In genomic region chr7:5549096-5549896, GRCh38 we compare ENCODE assay signal across 9 cellular contexts. TPM values are rescaled to one million over a fixed set of nuclear protein-coding genes. Genes with fewer than 3 reads are reported as not detected.
DNase-seq lines count a peak whose midpoint lies in the region; ATAC-seq and TF ChIP-seq lines count a peak whose summit lies in the region.
"Had no signal": no experiment of that assay in that cellular context is flagged by ENCODE, and none has a peak within 500 bp of the region (broad histone marks: within the 10 kb centered on the region; RNA-seq: fewer than 3 reads in every experiment).

No MANE protein-coding gene starts in this region.

- H4K91ac ChIP-seq in IMR-90 (ENCODE audit: insufficient read depth, low read depth, low read length) = peak overlapping the region; percentile 63

- no peaks in the 10 kb centered on the region for H3K9me3 ChIP-seq in CD8-positive, alpha-beta T cell (ENCODE audit: low read length)
- H3K9me3 ChIP-seq in IMR-90 (ENCODE audit: control insufficient read depth, insufficient read depth, low read length) = no peaks in the 10 kb centered on the region; the same call in 1 of the 2 replicates
- no peaks in the 10 kb centered on the region for H3K9me3 ChIP-seq in body of pancreas
- no peaks in the 10 kb centered on the region for H3K9me3 ChIP-seq in mesodermal cell (ENCODE audit: control insufficient read depth, low read length)

- peak overlapping the region; percentile 59 for H2BK120ac ChIP-seq in IMR-90 (ENCODE audit: low read depth, low read length)

- no peak overlapping the region for H3K27ac Mint-ChIP-seq in CD8-positive, alpha-beta T cell

- H3K9me3 Mint-ChIP-seq in CD8-positive, alpha-beta T cell = no peaks in the 10 kb centered on the region

- no TSS peak for BruUV-seq in IMR-90 (replicated peaks; lab: Mats Ljungman, UMichigan)

- H4K20me1 ChIP-seq in IMR-90 (ENCODE audit: insufficient read depth, low read length) = no peaks in the 10 kb centered on the region

- H2AFZ ChIP-seq in IMR-90 (replicated peaks; ENCODE audit: low read length, poor library complexity) = peak overlapping the region; percentile 82

- TF ChIP-seq POLR2A in IMR-90 (IDR thresholded peaks at IDR 0.05; ENCODE audit: low read depth, low read length) (no peak), body of pancreas (IDR thresholded peaks at IDR 0.05) (no peak)

- POLR2A ChIA-PET in CD8-positive, alpha-beta T cell (lab: Charles Lee) = no interaction called here
- POLR2A ChIA-PET in IMR-90 (lab: Charles Lee; ENCODE audit: unreplicated experiment) = no interaction called here

- H3K18ac ChIP-seq in IMR-90 (ENCODE audit: low read depth, low read length) = no peak overlapping the region

- no peak for TF ChIP-seq RAD21 in IMR-90 (IDR thresholded peaks at IDR 0.05; ENCODE audit: low read length)

- no peaks in the 10 kb centered on the region for H3K36me3 ChIP-seq in CD8-positive, alpha-beta T cell (ENCODE audit: insufficient read depth, low read length)
- H3K36me3 ChIP-seq in IMR-90 (ENCODE audit: control insufficient read depth, insufficient read depth, low read length) = no peaks in the 10 kb centered on the region
- no peaks in the 10 kb centered on the region for H3K36me3 ChIP-seq in body of pancreas (replicated peaks in 1 of 2; ENCODE audit: insufficient read depth in 1 of 2, low read depth in 2 of 2)
- no peaks in the 10 kb centered on the region for H3K36me3 ChIP-seq in mesodermal cell (ENCODE audit: control insufficient read depth, insufficient read depth, low read length)

- no peaks in the 10 kb centered on the region for H3K27me3 Mint-ChIP-seq in CD8-positive, alpha-beta T cell (ENCODE audit: low read depth)

- H3K4me3 ChIP-seq in CD8-positive, alpha-beta T cell (ENCODE audit: low read depth, low read length) = no peak overlapping the region
- H3K4me3 ChIP-seq in IMR-90 (ENCODE audit: insufficient read depth, low read depth, low read length) (no peak overlapping the region), body of pancreas (no peak overlapping the region), mesodermal cell (ENCODE audit: extremely low read depth, insufficient read depth, low read length, poor library complexity, severe bottlenecking) (no peak overlapping the region)

- H3K14ac ChIP-seq in IMR-90 (replicated peaks; ENCODE audit: low read depth, low read length) = 0 out of 2 replicates have a peak overlapping the region, but pooled peaks have one; percentile 62

- H4K8ac ChIP-seq in IMR-90 (ENCODE audit: low read depth in 2 of 2, low read length in 2 of 2) = peak overlapping the region in 1 of 2 experiments; percentile 6; a peak in 2 of 4 replicates

- H3K4me2 ChIP-seq in IMR-90 (ENCODE audit: low read depth, low read length) = no peak overlapping the region

- peak overlapping the region; percentile 75; the same call in 1 of the 2 replicates for H2BK20ac ChIP-seq in IMR-90 (ENCODE audit: low read depth, low read length)

- H3K56ac ChIP-seq in IMR-90 (ENCODE audit: extremely low read depth, insufficient read depth, low read length) = no peak overlapping the region

- 62% methylated on average over 5 of the region's 13 CpGs; no CpG with 5 or more reads in 1 of the 2 experiments for WGBS in IMR-90 (ENCODE audit: extremely low coverage in 2 of 2, insufficient read length in 1 of 2), 2 experiments
- 57 to 84% methylated on average over 11 to 13 of the region's 13 CpGs for WGBS in body of pancreas, 2 donors
- 65 to 68% methylated on average over 7 to 9 of the region's 13 CpGs for WGBS in mesodermal cell (ENCODE audit: insufficient coverage in 2 of 2), 2 experiments

- H2AK5ac ChIP-seq in IMR-90 (ENCODE audit: low read depth, low read length) = peak overlapping the region; percentile 79

- peaks cover 4 to 6% of the 10 kb centered on the region in 2 experiments for H3K79me1 ChIP-seq in IMR-90 (ENCODE audit: low read depth in 1 of 2, low read length in 2 of 2)

- 0 out of 2 replicates have a peak, but pooled peaks cover 3% of the 10 kb centered on the region for H3K9me1 ChIP-seq in IMR-90 (ENCODE audit: insufficient read depth, low read length)

- peak overlapping the region; percentile 29; the same call in 1 of the 2 replicates for H3K23ac ChIP-seq in IMR-90 (ENCODE audit: low read depth, low read length)

- peak overlapping the region; percentile 68 for H3K4ac ChIP-seq in IMR-90 (ENCODE audit: low read depth, low read length)

- H3K4me1 Mint-ChIP-seq in CD8-positive, alpha-beta T cell (ENCODE audit: low read depth) = peaks cover 6% of the 10 kb centered on the region

- H3K9ac ChIP-seq in IMR-90 (ENCODE audit: low read depth, low read length) = no peak overlapping the region

- H2BK5ac ChIP-seq in IMR-90 (ENCODE audit: low read depth, low read length, poor library complexity, severe bottlenecking) = no peak overlapping the region

- no peaks in the 10 kb centered on the region for H3K27me3 ChIP-seq in CD8-positive, alpha-beta T cell (ENCODE audit: insufficient read depth, low read length)
- no peaks in the 10 kb centered on the region; the same call in 1 of the 2 replicates for H3K27me3 ChIP-seq in IMR-90 (ENCODE audit: control insufficient read depth, insufficient read depth, low read length)
- H3K27me3 ChIP-seq in body of pancreas = no peaks in the 10 kb centered on the region

- H3K4me1 ChIP-seq in CD8-positive, alpha-beta T cell (ENCODE audit: insufficient read depth, low read length) = peaks cover 3% of the 10 kb centered on the region
- H3K4me1 ChIP-seq in IMR-90 (ENCODE audit: control insufficient read depth, insufficient read depth, low read length) (peaks cover 7% of the 10 kb centered on the region), body of pancreas (peaks cover 9% of the 10 kb centered on the region), mesodermal cell (ENCODE audit: control insufficient read depth, insufficient read depth, low read length, poor library complexity, severe bottlenecking) (peaks cover 14% of the 10 kb centered on the region)

- H3K27ac ChIP-seq in CD8-positive, alpha-beta T cell (ENCODE audit: low read depth, low read length) = no peak overlapping the region
- H3K27ac ChIP-seq in IMR-90 (ENCODE audit: insufficient read depth, low read length) = no peak overlapping the region; the same call in 1 of the 2 replicates
- no peak overlapping the region for H3K27ac ChIP-seq in body of pancreas
- H3K27ac ChIP-seq in mesodermal cell (ENCODE audit: low read depth, low read length, severe bottlenecking) = peak overlapping the region; percentile 79

- no peak for TF ChIP-seq CTCF in CD8-positive, alpha-beta T cell (IDR thresholded peaks at IDR 0.05)
- TF ChIP-seq CTCF in IMR-90 (conservative IDR thresholded peaks at IDR 0.05; ENCODE audit: low read depth, low read length) (no peak), body of pancreas (IDR thresholded peaks at IDR 0.05) (no peak)

- dilution Hi-C loops in IMR-90 (cut with HindIII; ENCODE audit: low sequenced_read_pairs, unreplicated experiment) = no loop called here

- H2BK15ac ChIP-seq in IMR-90 (ENCODE audit: low read depth, low read length) = peak overlapping the region; percentile 18

- H3K4me3 Mint-ChIP-seq in CD8-positive, alpha-beta T cell = peak overlapping the region; percentile 18

- H4K5ac ChIP-seq in IMR-90 (ENCODE audit: low read depth, low read length) = no peak overlapping the region

- intact Hi-C loops in CD8-positive, alpha-beta T cell (cut with DNase I, micrococcal nuclease) = no loop called here
- intact Hi-C loops in IMR-90 (cut with micrococcal nuclease) (no loop called here), body of pancreas (cut with DNase I) (no loop called here)

- no peak for DNase-seq in CD8-positive, alpha-beta T cell
- DNase-seq in IMR-90 = peak; percentile 75
- peak in 2 of 4 donors; percentile 31 to 49 for DNase-seq in body of pancreas
- no peak for DNase-seq in AML-193 (lab: John Stamatoyannopoulos, UW)
- DNase-seq: activated CD4-positive, CD25-positive, alpha-beta regulatory T cell had no signal

- ATAC-seq in CD8-positive, alpha-beta T cell = peak; percentile 36
- ATAC-seq in IMR-90 (ENCODE audit: low read depth) = peak; percentile 79
- ATAC-seq in body of pancreas = peak; percentile 11
- no peak for ATAC-seq in HG03097 (IDR thresholded peaks at IDR 0.05; ENCODE audit: low FRiP score, unreplicated experiment)
- no peak for ATAC-seq in HG02981 (IDR thresholded peaks at IDR 0.05; ENCODE audit: unreplicated experiment)
- no peak for ATAC-seq in GM19452 (IDR thresholded peaks at IDR 0.05; ENCODE audit: unreplicated experiment)

- CTCF ChIA-PET in CD8-positive, alpha-beta T cell (lab: Charles Lee) = interaction anchor here (1.4 kb wide), 1 partner anchor 55 kb away, joined by 5 read pairs; no protein-coding TSS in a partner anchor
- CTCF ChIA-PET in IMR-90 (lab: Yijun Ruan, JAX) = no interaction called here

- H2AK9ac ChIP-seq in IMR-90 (replicated peaks; ENCODE audit: low read depth, low read length, poor library complexity) = peak overlapping the region; percentile 60

- H3K36me3 Mint-ChIP-seq in CD8-positive, alpha-beta T cell = no peaks in the 10 kb centered on the region

- in situ Hi-C loops in IMR-90 (cut with MboI; ENCODE audit: low sequenced_read_pairs) = no loop called here

TF ChIP-seq in IMR-90, 13 proteins besides CTCF, POLR2A, EP300 and RAD21 (continues in another document):
- no peak for TF ChIP-seq RFX5 (IDR thresholded peaks at IDR 0.05; ENCODE audit: low read depth, low read length)

RNA-seq across cellular contexts. Expression of gene ACTB, which starts 18.9 kb away (rescaled TPM):
- 1,000 to 10,000 TPM; 1,844 to 1,874 TPM for total RNA-seq in CD8-positive, alpha-beta T cell
- total RNA-seq in IMR-90 (2012; rRNA removed) = 7,721 and 7,727 TPM in 2 replicates
- 9,060 and 9,985 TPM in 2 replicates for polyA plus RNA-seq in IMR-90 (2012; rRNA removed)
- 16,337 and 21,423 TPM in 2 replicates for polyA plus RNA-seq in IMR-90 (2012; cell fraction: cytosol; rRNA removed)
- 3,466 and 15,446 TPM in 2 replicates for polyA plus RNA-seq in IMR-90 (2012; cell fraction: nucleus; rRNA removed; ENCODE audit: low replicate concordance)
- 1,000 to 10,000 TPM; 1,033 to 1,984 TPM for total RNA-seq in body of pancreas
- 3,902 TPM for polyA plus RNA-seq in mesodermal cell (2013, experiment 1 of 2)
- 3,238 TPM for polyA plus RNA-seq in mesodermal cell (2013, experiment 2 of 2)

RNA-seq across cellular contexts. Expression of gene FBXL18, which starts 35.7 kb away (rescaled TPM):
- total RNA-seq in CD8-positive, alpha-beta T cell = 1 to 10 TPM; 6.7 to 7.9 TPM
- 2.0 and 2.2 TPM in 2 replicates for total RNA-seq in IMR-90 (2012; rRNA removed)
- polyA plus RNA-seq in IMR-90 (2012; rRNA removed) = 6.4 and 8.7 TPM in 2 replicates
- polyA plus RNA-seq in IMR-90 (2012; cell fraction: cytosol; rRNA removed) = 3.8 and 7.0 TPM in 2 replicates
- 7.2 and 21.7 TPM in 2 replicates for polyA plus RNA-seq in IMR-90 (2012; cell fraction: nucleus; rRNA removed; ENCODE audit: low replicate concordance)
- total RNA-seq in body of pancreas = 10 to 100 TPM in 1 of 2 donors, 1 to 10 TPM in 1; 5.2 to 11.5 TPM
- polyA plus RNA-seq in mesodermal cell (2013, experiment 1 of 2) = 6.0 TPM
- 4.9 TPM for polyA plus RNA-seq in mesodermal cell (2013, experiment 2 of 2)

RNA-seq across cellular contexts. Expression of gene FSCN1, which starts 43.3 kb away (rescaled TPM):
- total RNA-seq in CD8-positive, alpha-beta T cell = 1 to 10 TPM; 7.5 to 8.0 TPM
- 118 and 137 TPM in 2 replicates for total RNA-seq in IMR-90 (2012; rRNA removed)
- 277 and 353 TPM in 2 replicates for polyA plus RNA-seq in IMR-90 (2012; rRNA removed)
- polyA plus RNA-seq in IMR-90 (2012; cell fraction: cytosol; rRNA removed) = 217 and 436 TPM in 2 replicates
- 131 and 368 TPM in 2 replicates for polyA plus RNA-seq in IMR-90 (2012; cell fraction: nucleus; rRNA removed; ENCODE audit: low replicate concordance)
- 10 to 100 TPM; 11.2 to 15.6 TPM for total RNA-seq in body of pancreas
- polyA plus RNA-seq in mesodermal cell (2013, experiment 1 of 2) = 711 TPM
- polyA plus RNA-seq in mesodermal cell (2013, experiment 2 of 2) = 587 TPM

Comparison
In these comparisons a context has a peak if more than half of its experiments do, and no peak if none do; other contexts are left out.
1. ATAC-seq: peak in CD8-positive, alpha-beta T cell (single experiment), IMR-90 (single experiment) and body of pancreas (single experiment); none in HG03097 (single experiment), HG02981 (single experiment) and GM19452 (single experiment).